ENCODE assay signal across 18 cellular contexts in the genomic region with DNA sequence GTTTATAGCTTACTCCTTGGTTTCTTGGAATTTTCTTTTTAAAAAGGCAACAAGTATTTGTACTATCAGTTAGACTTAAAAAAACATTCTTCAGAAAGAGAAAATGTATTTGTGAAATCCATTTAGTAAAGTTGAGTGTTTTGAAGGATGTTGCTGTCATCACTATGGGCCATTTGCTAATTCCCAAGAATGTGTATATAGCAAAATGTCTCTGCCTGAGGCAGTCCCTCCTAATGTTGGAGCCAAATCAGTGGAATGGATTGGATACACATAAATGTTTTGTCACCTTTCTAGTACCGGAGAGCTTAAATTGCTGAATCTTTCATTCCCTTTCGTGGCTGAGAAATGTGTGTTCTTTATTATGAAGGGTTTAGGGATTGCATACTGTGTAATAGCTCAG.
A peak's percentile ranks its signal among the peaks of the same experiment; 100 is the strongest.
DNase-seq lines count a peak whose midpoint lies in the region; ATAC-seq, FAIRE-seq and TF ChIP-seq lines count a peak whose summit lies in the region.
"Had no signal": no experiment of that assay in that cellular context is flagged by ENCODE, and none has a peak within 500 bp of the region (broad histone marks: within the 10 kb centered on the region; RNA-seq: fewer than 3 reads in every experiment).

No MANE protein-coding gene starts in this region.

- H4K20me1 ChIP-seq in BLaER1 treated with 17β-estradiol and CSF1 and Interleukin-3, amounts not matched to agents 10 nM and 100 nM, result no peaks in the 10 kb centered on the region; a peak in 1 of 22 replicates

- H3K9ac ChIP-seq in BLaER1 treated with 17β-estradiol and CSF1 and Interleukin-3, amounts not matched to agents 10 nM and 100 nM, result peak overlapping the region in 3 of 11 experiments; percentile 43 to 82 (median 71); a peak in 4 of 22 replicates

- no peak overlapping the region for H3K4me3 Mint-ChIP-seq in T-helper 17 cell

- peak; percentile 1 for DNase-seq in HTR-8/SVneo (ENCODE audit: insufficient read length, low spot score)
- no peak for DNase-seq in T-helper 17 cell
- peak; percentile 14 for DNase-seq in fibroblast of villous mesenchyme (ENCODE audit: low read depth)
- DNase-seq in pancreas, result no peak
- DNase-seq in ecto neural progenitor cell (ENCODE audit: low spot score), result no peak
- DNase-seq in NCI-H187 treated with DMSO at 0.1 percent for 48 hours (lab: John Stamatoyannopoulos, UW), result no peak
- no peak for DNase-seq in A172 (ENCODE audit: low spot score)
- DNase-seq: COR-L47, KG1, NCI-H1092, NCI-H2107, NCI-H345, NCI-H69, OCI-M1, SW 1271 had no signal

- peaks cover 34 to 76% (median 56%) of the 10 kb centered on the region in 11 experiments for H3K9me3 ChIP-seq in BLaER1 treated with 17β-estradiol and CSF1 and Interleukin-3, amounts not matched to agents 10 nM and 100 nM (replicated peaks in 1 of 11)
- H3K9me3 ChIP-seq in T-helper 17 cell (ENCODE audit: control insufficient read depth, low read length, poor library complexity, severe bottlenecking), result no peaks in the 10 kb centered on the region
- no peaks in the 10 kb centered on the region for H3K9me3 ChIP-seq in pancreas
- H3K9me3 ChIP-seq: HAP-1, SJSA1 had no signal

- FAIRE-seq in HTR-8/SVneo (lab: Jason Lieb, UNC), result no peak
- FAIRE-seq in pancreas (lab: Jason Lieb, UNC), result no peak

- no peaks in the 10 kb centered on the region for H3K4me1 Mint-ChIP-seq in T-helper 17 cell

- peaks cover 20 to 59% (median 39%) of the 10 kb centered on the region in 10 experiments for H3K4me1 ChIP-seq in BLaER1 treated with 17β-estradiol and CSF1 and Interleukin-3, amounts not matched to agents 10 nM and 100 nM
- no peaks in the 10 kb centered on the region for H3K4me1 ChIP-seq in pancreas
- H3K4me1 ChIP-seq: HAP-1, SJSA1 had no signal

- H3K36me3 Mint-ChIP-seq in T-helper 17 cell (ENCODE audit: low read depth), result no peaks in the 10 kb centered on the region

- no peak for TF ChIP-seq CTCF in fibroblast of villous mesenchyme (IDR thresholded peaks at IDR 0.05; ENCODE audit: insufficient read depth, low read depth, low read length)
- TF ChIP-seq CTCF in pancreas (IDR thresholded peaks at IDR 0.05), result no peak

- H3K27ac Mint-ChIP-seq in T-helper 17 cell, result peak overlapping the region; percentile 14

- H3K4me2 ChIP-seq in BLaER1 treated with 17β-estradiol and CSF1 and Interleukin-3, amounts not matched to agents 10 nM and 100 nM, result peak overlapping the region in 10 of 11 experiments; percentile 59 to 91 (median 83); a peak in 14 of 22 replicates

- intact Hi-C loops in pancreas (cut with DNase I), result no loop called here

- 91 to 92% methylated on average over 2 of the region's 2 CpGs for WGBS in pancreas, 2 donors

- H3K27me3 ChIP-seq in BLaER1 treated with 17β-estradiol and CSF1 and Interleukin-3, amounts not matched to agents 10 nM and 100 nM, result peaks cover 0 to 76% (median 0%) of the 10 kb centered on the region in 11 experiments; a peak in 7 of 22 replicates
- no peaks in the 10 kb centered on the region for H3K27me3 ChIP-seq in pancreas
- H3K27me3 ChIP-seq: SJSA1 had no signal

- peak overlapping the region in 1 of 10 experiments; percentile 25; a peak in 1 of 20 replicates for H3K4me3 ChIP-seq in BLaER1 treated with 17β-estradiol and CSF1 and Interleukin-3, amounts not matched to agents 10 nM and 100 nM
- H3K4me3 ChIP-seq in fibroblast of villous mesenchyme (ENCODE audit: low read depth, low read length) (no peak overlapping the region), pancreas (no peak overlapping the region)
- H3K4me3 ChIP-seq: HAP-1, SJSA1 had no signal

- H3K27ac ChIP-seq in BLaER1 treated with 17β-estradiol and CSF1 and Interleukin-3, amounts not matched to agents 10 nM and 100 nM, result peak overlapping the region in 8 of 11 experiments; percentile 73 to 98 (median 84); a peak in 16 of 22 replicates
- no peak overlapping the region for H3K27ac ChIP-seq in pancreas
- H3K27ac ChIP-seq: SJSA1 had no signal

- H3K36me3 ChIP-seq in BLaER1 treated with 17β-estradiol and CSF1 and Interleukin-3, amounts not matched to agents 10 nM and 100 nM, result peaks cover 0 to 20% (median 0%) of the 10 kb centered on the region in 11 experiments; a peak in 6 of 22 replicates
- H3K36me3 ChIP-seq in pancreas, result no peaks in the 10 kb centered on the region
- H3K36me3 ChIP-seq: HAP-1, SJSA1 had no signal

- no peaks in the 10 kb centered on the region for H3K27me3 Mint-ChIP-seq in T-helper 17 cell

- ATAC-seq in T-helper 17 cell, result no peak
- no peak for ATAC-seq in pancreas

Comparison
In these comparisons a context has a peak if more than half of its experiments do, and no peak if none do; other contexts are left out.
1. H3K27ac ChIP-seq: peak in BLaER1 treated with 17β-estradiol and CSF1 and Interleukin-3, amounts not matched to agents 10 nM and 100 nM (8 of 11); none in pancreas (0 of 4).
2. DNase-seq: peak in HTR-8/SVneo (single experiment) and fibroblast of villous mesenchyme (single experiment); none in T-helper 17 cell (0 of 3), pancreas (0 of 6), ecto neural progenitor cell (single experiment), NCI-H187 treated with DMSO at 0.1 percent for 48 hours (single experiment) and A172 (single experiment).